1 cellular context compared by ENCODE assay signal in genomic region chr11:74011360-74012071, GRCh38.
TF ChIP-seq lines count a peak whose summit lies in the region.

No MANE protein-coding gene starts in this region.

TF ChIP-seq in K562, 482 proteins besides CTCF, POLR2A, EP300 and RAD21 (continued from another document and continues in another):
- TF ChIP-seq FOXP4 (CRISPR knock-in tag; IDR thresholded peaks at IDR 0.05; ENCODE audit: borderline replicate concordance) (no peak), CXXC5 (CRISPR knock-in tag; IDR thresholded peaks at IDR 0.05) (peak; percentile 99), PHF8 (IDR thresholded peaks at IDR 0.05; ENCODE audit: borderline replicate concordance, low read length) (no peak), MBD2 (IDR thresholded peaks at IDR 0.05; ENCODE audit: borderline replicate concordance, low read depth) (peak; percentile 81), ELK1 (CRISPR knock-in tag; IDR thresholded peaks at IDR 0.05) (no peak), LEF1 (IDR thresholded peaks at IDR 0.05) (peak; percentile 90), ZNF311 (CRISPR knock-in tag; IDR thresholded peaks at IDR 0.05) (peak; percentile 83), HEY1 (CRISPR knock-in tag; IDR thresholded peaks at IDR 0.05; ENCODE audit: borderline replicate concordance) (no peak), HCFC1 (IDR thresholded peaks at IDR 0.05; ENCODE audit: low read depth, low read length) (no peak), TCFL5 (CRISPR knock-in tag; conservative IDR thresholded peaks at IDR 0.05) (0 out of 2 replicates have a peak, but pooled peaks have one; percentile 47), ZNF318 (IDR thresholded peaks at IDR 0.05; ENCODE audit: borderline replicate concordance in 1 of 2, low read depth in 1 of 2) (no peak), ETV1 (tag; conservative IDR thresholded peaks at IDR 0.05; ENCODE audit: low read depth) (peak; percentile 69), ZBTB43 (CRISPR knock-in tag; IDR thresholded peaks at IDR 0.05) (no peak), HDAC3 (IDR thresholded peaks at IDR 0.05; ENCODE audit: borderline replicate concordance, partially characterized antibody) (peak; percentile 93), XRCC3 (IDR thresholded peaks at IDR 0.05) (no peak), FOXA3 (CRISPR knock-in tag; conservative IDR thresholded peaks at IDR 0.05 in 1 of 2, IDR thresholded peaks at IDR 0.05 in 1 of 2) (no peak; a peak in 1 of 4 replicates), ZNF280B (CRISPR knock-in tag; IDR thresholded peaks at IDR 0.05) (no peak), SREBF2 (CRISPR knock-in tag; IDR thresholded peaks at IDR 0.05) (no peak), LARP7 (IDR thresholded peaks at IDR 0.05) (no peak), CBX3 (IDR thresholded peaks at IDR 0.05; ENCODE audit: borderline replicate concordance in 1 of 2, low read length in 2 of 2) (peak in 1 of 2 experiments; percentile 99; a peak in 2 of 3 replicates), BMI1 (IDR thresholded peaks at IDR 0.05; ENCODE audit: low read length) (no peak), TCF7L2 (IDR thresholded peaks at IDR 0.05; ENCODE audit: low read depth, low read length) (no peak), ZNF512 (tag; IDR thresholded peaks at IDR 0.05) (no peak), JUND (IDR thresholded peaks at IDR 0.05; ENCODE audit: borderline replicate concordance, low read depth, low read length) (peak; percentile 65), JUND (tag; IDR thresholded peaks at IDR 0.05; ENCODE audit: borderline replicate concordance, low read depth, low read length) (peak; percentile 86; the same call in 1 of the 3 replicates), MCM5 (IDR thresholded peaks at IDR 0.05; ENCODE audit: low read depth) (no peak), IRF9 (tag; IDR thresholded peaks at IDR 0.05) (0 out of 2 replicates have a peak, but pooled peaks have one; percentile 47), ZNF639 (CRISPR knock-in tag; conservative IDR thresholded peaks at IDR 0.05 in 1 of 2, IDR thresholded peaks at IDR 0.05 in 1 of 2) (peak in 1 of 2 experiments; percentile 83; a peak in 2 of 4 replicates), CREB1 (IDR thresholded peaks at IDR 0.05) (peak; percentile 82), CREB1 (CRISPR knock-in tag; IDR thresholded peaks at IDR 0.05) (peak; percentile 35; the same call in 1 of the 2 replicates), TRIM25 (IDR thresholded peaks at IDR 0.05; ENCODE audit: borderline replicate concordance) (no peak), CBX2 (IDR thresholded peaks at IDR 0.05; ENCODE audit: insufficient read depth, low read length, poor library complexity, severe bottlenecking) (no peak), CCNT2 (IDR thresholded peaks at IDR 0.05; ENCODE audit: borderline replicate concordance, extremely low read depth, insufficient read length, low read depth, low read length) (peak; percentile 92), PHB (CRISPR knock-in tag; IDR thresholded peaks at IDR 0.05) (no peak), PPARD (CRISPR knock-in tag; IDR thresholded peaks at IDR 0.05) (no peak), MED1 (CRISPR knock-in tag; IDR thresholded peaks at IDR 0.05; ENCODE audit: borderline replicate concordance) (no peak), THAP7 (CRISPR knock-in tag; IDR thresholded peaks at IDR 0.05) (no peak), POLR2AphosphoS5 (IDR thresholded peaks at IDR 0.05; ENCODE audit: control insufficient read depth, insufficient read depth, low read depth, low read length) (peak; percentile 98), NR2C2 (CRISPR knock-in tag; IDR thresholded peaks at IDR 0.05) (no peak), NR2C2 (tag; IDR thresholded peaks at IDR 0.05) (peak; percentile 82)
